In genomic region chr1:234605983-234606730, GRCh38 we compare ENCODE assay signal across 8 cellular contexts. TPM values are rescaled to one million over a fixed set of nuclear protein-coding genes. Genes with fewer than 3 reads are reported as not detected.
A peak's percentile ranks its signal among the peaks of the same experiment; 100 is the strongest.
DNase-seq lines count a peak whose midpoint lies in the region; ATAC-seq, FAIRE-seq and TF ChIP-seq lines count a peak whose summit lies in the region.

No MANE protein-coding gene starts in this region.

- ATAC-seq in CD8-positive, alpha-beta T cell = no peak
- no peak for ATAC-seq in HG03139 (IDR thresholded peaks at IDR 0.05; ENCODE audit: unreplicated experiment)

- peaks cover 53% of the 10 kb centered on the region for H3F3A ChIP-seq in SK-N-SH (replicated peaks; ENCODE audit: insufficient read depth)

- H3K9me2 ChIP-seq in SK-N-SH = no peaks in the 10 kb centered on the region

- intact Hi-C loops in CD8-positive, alpha-beta T cell (cut with DNase I, micrococcal nuclease) = loop anchor here in 1 of 2 experiments (5.0 to 10.0 kb wide), 2 partner anchors 239 to 721 kb away; partner anchors contain the start of genes ARID4B and GGPS1

- peaks cover 53% of the 10 kb centered on the region for H3K4me1 ChIP-seq in CD8-positive, alpha-beta T cell (ENCODE audit: insufficient read depth, low read length)
- peaks cover 21 to 46% of the 10 kb centered on the region in 2 experiments for H3K4me1 ChIP-seq in SK-N-SH (ENCODE audit: control insufficient read depth in 1 of 2, insufficient read depth in 2 of 2, low read depth in 1 of 2, low read length in 1 of 2)
- H3K4me1 ChIP-seq in liver (ENCODE audit: control insufficient read depth in 4 of 4, insufficient read depth in 4 of 4, low read length in 3 of 4) = peaks cover 0 to 41% (median 19%) of the 10 kb centered on the region in 4 donors

- peak overlapping the region; percentile 73 for H3K4me3 ChIP-seq in CD8-positive, alpha-beta T cell (ENCODE audit: low read depth, low read length)
- H3K4me3 ChIP-seq in Jurkat, Clone E6-1 (ENCODE audit: low read length) = peak overlapping the region; percentile 70
- H3K4me3 ChIP-seq in SK-N-SH (ENCODE audit: low read depth in 2 of 2, low read length in 1 of 2) = peak overlapping the region; percentile 71 to 83
- H3K4me3 ChIP-seq in bronchial epithelial cell (ENCODE audit: low read depth, low read length) = peak overlapping the region; percentile 71
- H3K4me3 ChIP-seq in liver (ENCODE audit: low read depth in 1 of 3, low read length in 3 of 3) = peak overlapping the region; percentile 75 to 98 (median 94)

- TF ChIP-seq CTCF in CD8-positive, alpha-beta T cell (IDR thresholded peaks at IDR 0.05) = no peak
- TF ChIP-seq CTCF in SK-N-SH (IDR thresholded peaks at IDR 0.05) (peak; percentile 37; the same call in 1 of the 2 replicates), bronchial epithelial cell (IDR thresholded peaks at IDR 0.05; ENCODE audit: insufficient read depth, low read length, severe bottlenecking) (peak; percentile 6), liver (IDR thresholded peaks at IDR 0.05; ENCODE audit: low read depth, low read length, missing input control) (no peak)

- WGBS in SK-N-SH (ENCODE audit: low lambda C conversion rate) = 2% methylated on average over 9 of the region's 9 CpGs
- under 1% methylated on average over 9 of the region's 9 CpGs for WGBS in liver

- peaks cover 21% of the 10 kb centered on the region for H4K20me1 ChIP-seq in SK-N-SH (ENCODE audit: insufficient read depth)

- peaks cover 55% of the 10 kb centered on the region for H3K4me1 Mint-ChIP-seq in CD8-positive, alpha-beta T cell (ENCODE audit: low read depth)

- no peaks in the 10 kb centered on the region for H3K27me3 Mint-ChIP-seq in CD8-positive, alpha-beta T cell (ENCODE audit: low read depth)

- H3K9ac ChIP-seq in SK-N-SH (peak overlapping the region; percentile 94), liver (ENCODE audit: low read depth in 1 of 2, low read length in 2 of 2) (peak overlapping the region; percentile 99 to 100)

- H3K36me3 ChIP-seq in CD8-positive, alpha-beta T cell (ENCODE audit: insufficient read depth, low read length) = peaks cover 14% of the 10 kb centered on the region
- H3K36me3 ChIP-seq in SK-N-SH (replicated peaks in 1 of 2; ENCODE audit: control insufficient read depth in 1 of 2, insufficient read depth in 2 of 2, low read length in 1 of 2) (peaks cover 51 to 66% of the 10 kb centered on the region in 2 experiments), bronchial epithelial cell (ENCODE audit: control insufficient read depth, insufficient read depth, low read length) (peaks cover 11% of the 10 kb centered on the region), liver (ENCODE audit: control insufficient read depth in 4 of 4, insufficient read depth in 3 of 4, low read depth in 1 of 4, low read length in 3 of 4) (peaks cover 0 to 11% (median under 1%) of the 10 kb centered on the region in 4 donors)

- peaks cover 81% of the 10 kb centered on the region for H3K79me2 ChIP-seq in SK-N-SH (ENCODE audit: insufficient read depth)

- peak overlapping the region; percentile 93 for H3K4me3 Mint-ChIP-seq in CD8-positive, alpha-beta T cell

- no peaks in the 10 kb centered on the region for H3K9me3 ChIP-seq in CD8-positive, alpha-beta T cell (ENCODE audit: low read length)
- H3K9me3 ChIP-seq in SK-N-SH (no peaks in the 10 kb centered on the region), liver (ENCODE audit: control insufficient read depth in 4 of 4, low read length in 3 of 4) (no peaks in the 10 kb centered on the region)

- peak in 1 of 2 experiments; percentile 39; a peak in 1 of 4 replicates for TF ChIP-seq EP300 in SK-N-SH (IDR thresholded peaks at IDR 0.05; ENCODE audit: borderline replicate concordance in 1 of 2, low read depth in 1 of 2, low read length in 1 of 2)

- DNase-seq in CD8-positive, alpha-beta T cell = peak in 5 of 7 experiments; percentile 17 to 54 (median 48)
- DNase-seq in Jurkat, Clone E6-1 (ENCODE audit: low read depth, low spot score) = no peak
- DNase-seq in SK-N-SH (no peak), bronchial epithelial cell (ENCODE audit: low read depth) (no peak), islet precursor cell (no peak)
- DNase-seq in stimulated activated naive CD4-positive, alpha-beta T cell treated with Interleukin-2 at 50 U/mL for 16 hours (lab: John Stamatoyannopoulos, UW) = peak; percentile 33

- FAIRE-seq in bronchial epithelial cell (lab: Jason Lieb, UNC) = no peak

- POLR2A ChIA-PET in CD8-positive, alpha-beta T cell (lab: Charles Lee) = interaction anchor here (0.6 to 2.2 kb wide), 3 partner anchors 118 to 459 kb away, joined by 3 to 16 read pairs (median 3); no protein-coding TSS in a partner anchor
- POLR2A ChIA-PET in SK-N-SH (lab: Yijun Ruan, JAX) = interaction anchor here (0.9 to 1.8 kb wide), 3 partner anchors 61 to 128 kb away, joined by 3 to 6 read pairs (median 5); partner anchors contain the start of gene TARBP1

- TF ChIP-seq RAD21 in SK-N-SH (IDR thresholded peaks at IDR 0.05; ENCODE audit: low read length) = peak; percentile 12; the same call in 1 of the 2 replicates
- TF ChIP-seq RAD21 in liver (IDR thresholded peaks at IDR 0.05) = peak in 1 of 2 donors; percentile 33

- H3K4me2 ChIP-seq in SK-N-SH = peak overlapping the region; percentile 90

- CTCF ChIA-PET in CD8-positive, alpha-beta T cell (lab: Charles Lee) = interaction anchor here (1.5 kb wide), 1 partner anchor 9 kb away, joined by 4 read pairs; no protein-coding TSS in a partner anchor
- CTCF ChIA-PET in SK-N-SH (lab: Yijun Ruan, JAX) = interaction anchor here (1.0 to 8.3 kb wide), 11 partner anchors 43 to 478 kb away, joined by 3 to 73 read pairs (median 5); no protein-coding TSS in a partner anchor

- H3K27me3 ChIP-seq in CD8-positive, alpha-beta T cell (ENCODE audit: insufficient read depth, low read length) = no peaks in the 10 kb centered on the region
- H3K27me3 ChIP-seq in SK-N-SH (ENCODE audit: insufficient read depth) (no peaks in the 10 kb centered on the region), bronchial epithelial cell (ENCODE audit: control insufficient read depth, insufficient read depth, low read length) (no peaks in the 10 kb centered on the region), liver (ENCODE audit: control insufficient read depth in 4 of 4, insufficient read depth in 4 of 4, low read length in 3 of 4) (no peaks in the 10 kb centered on the region)

- peak overlapping the region; percentile 87 for H3K27ac ChIP-seq in CD8-positive, alpha-beta T cell (ENCODE audit: low read depth, low read length)
- H3K27ac ChIP-seq in SK-N-SH (ENCODE audit: low read depth in 2 of 2, low read length in 1 of 2) (peak overlapping the region; percentile 98 to 100), liver (ENCODE audit: low read depth in 1 of 2, low read length in 2 of 2) (peak overlapping the region; percentile 97 to 100)

- H3K36me3 Mint-ChIP-seq in CD8-positive, alpha-beta T cell = peaks cover 51% of the 10 kb centered on the region

- no peaks in the 10 kb centered on the region for H3K9me3 Mint-ChIP-seq in CD8-positive, alpha-beta T cell

- H3K27ac Mint-ChIP-seq in CD8-positive, alpha-beta T cell = peak overlapping the region; percentile 82

- H2AFZ ChIP-seq in SK-N-SH (ENCODE audit: low read depth) = no peak overlapping the region

TF ChIP-seq in liver, 16 proteins besides CTCF, POLR2A, EP300 and RAD21 (continues in another document):
- peak; percentile 71 for TF ChIP-seq TAF1 (conservative IDR thresholded peaks at IDR 0.05)
- TF ChIP-seq HNF4A (conservative IDR thresholded peaks at IDR 0.05) = peak in 1 of 2 donors; percentile 26
- peak; percentile 25 for TF ChIP-seq MAX (IDR thresholded peaks at IDR 0.05)
- peak; percentile 96 for TF ChIP-seq YY1 (IDR thresholded peaks at IDR 0.05)
- peak in 1 of 2 donors; percentile 11 for TF ChIP-seq RXRA (IDR thresholded peaks at IDR 0.05)
- TF ChIP-seq ZBTB33 (IDR thresholded peaks at IDR 0.05) = peak; percentile 20
- no peak for TF ChIP-seq ATF3 (IDR thresholded peaks at IDR 0.05)
- no peak for TF ChIP-seq FOXA2 (IDR thresholded peaks at IDR 0.05)
- no peak for TF ChIP-seq JUND (IDR thresholded peaks at IDR 0.05)
- no peak for TF ChIP-seq HNF4G (IDR thresholded peaks at IDR 0.05)

RNA-seq across cellular contexts. Expression of gene IRF2BP2, which starts 3.8 kb away (rescaled TPM):
- total RNA-seq in CD8-positive, alpha-beta T cell = 100 to 1,000 TPM; 707 to 714 TPM
- polyA plus RNA-seq in Jurkat, Clone E6-1 (2012; ENCODE audit: insufficient read depth, insufficient read length) = 96.1 TPM
- polyA plus RNA-seq in SK-N-SH (2012; rRNA removed) = 40.3 and 73.9 TPM in 2 replicates
- polyA plus RNA-seq in SK-N-SH (2012; cell fraction: cytosol; rRNA removed) = 28.1 and 46.6 TPM in 2 replicates
- 73.9 and 167 TPM in 2 replicates for polyA plus RNA-seq in SK-N-SH (2012; cell fraction: nucleus; rRNA removed)
- 64.1 and 80.3 TPM in 2 replicates for total RNA-seq in bronchial epithelial cell
- total RNA-seq in liver = 10 to 100 TPM; 31.5 to 48.2 TPM
- polyA plus RNA-seq in liver = 10 to 100 TPM; 22.2 to 39.3 TPM

Comparison
In these comparisons a context has a peak if more than half of its experiments do, and no peak if none do; other contexts are left out.
1. DNase-seq: peak in CD8-positive, alpha-beta T cell (5 of 7) and stimulated activated naive CD4-positive, alpha-beta T cell treated with Interleukin-2 at 50 U/mL for 16 hours (single experiment); none in Jurkat, Clone E6-1 (single experiment), SK-N-SH (single experiment), bronchial epithelial cell (single experiment) and islet precursor cell (single experiment).
2. CTCF ChIP-seq: peak in SK-N-SH (single experiment) and bronchial epithelial cell (single experiment); none in CD8-positive, alpha-beta T cell (single experiment) and liver (single experiment).
3. Peak in every context shown above with its lines, with median percentiles within 50 percentile points of each other: H3K27ac ChIP-seq and H3K4me3 ChIP-seq.